ENCODE assay signal across 11 cellular contexts in the genomic region with DNA sequence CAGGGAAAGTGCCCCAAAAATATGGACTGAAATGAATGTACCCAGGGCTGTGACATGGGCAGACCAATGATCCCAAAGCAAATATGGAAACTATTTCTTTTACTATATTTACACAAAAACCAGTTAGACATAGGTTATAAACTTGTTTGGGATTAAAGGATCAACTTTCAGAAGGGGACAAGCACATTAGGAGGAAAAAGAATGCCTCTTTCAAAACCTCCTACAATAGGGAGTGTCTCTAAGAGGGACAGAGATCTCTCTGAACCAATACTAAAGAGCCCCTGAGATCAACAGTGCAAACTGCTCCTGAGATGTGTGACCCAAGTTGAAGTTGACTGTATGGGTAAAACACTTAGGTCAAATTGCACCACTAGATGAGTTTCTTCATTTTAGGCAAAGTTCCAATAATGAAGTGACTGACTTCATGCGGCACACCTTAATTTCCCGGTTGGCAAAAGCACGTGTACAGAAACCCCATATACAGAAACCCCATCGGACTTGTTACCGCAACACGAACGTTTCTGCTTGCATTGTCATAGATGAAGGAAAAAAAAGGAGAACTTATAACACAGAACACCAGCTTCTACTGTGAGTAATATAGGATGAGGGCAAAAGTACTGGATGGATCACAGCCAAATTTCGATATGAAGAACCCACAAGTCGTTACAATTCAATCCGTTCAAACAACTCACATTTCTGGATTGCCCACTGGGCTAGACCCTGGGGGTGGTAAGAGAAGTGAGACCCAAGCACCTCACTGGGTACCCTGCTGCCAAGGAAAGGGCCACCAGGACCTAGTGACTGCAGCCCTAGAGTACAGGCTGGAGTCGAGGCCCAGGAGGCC. TPM values are rescaled to one million over a fixed set of nuclear protein-coding genes. Genes with fewer than 3 reads are reported as not detected.
DNase-seq lines count a peak whose midpoint lies in the region; ATAC-seq and TF ChIP-seq lines count a peak whose summit lies in the region.
"Had no signal": no experiment of that assay in that cellular context is flagged by ENCODE, and none has a peak within 500 bp of the region (broad histone marks: within the 10 kb centered on the region; RNA-seq: fewer than 3 reads in every experiment).

No MANE protein-coding gene starts in this region.

- in situ Hi-C loops in gastrocnemius medialis (cut with MboI; ENCODE audit: low sequenced_read_pairs in 4 of 4): loop anchor here in 3 of 4 donors (5.0 to 25.0 kb wide), 3 partner anchors 102 to 332 kb away; no protein-coding TSS in a partner anchor

- H3K9me3 ChIP-seq in gastroesophageal sphincter (no peaks in the 10 kb centered on the region), gastrocnemius medialis (no peaks in the 10 kb centered on the region)
- H3K9me3 ChIP-seq: testis had no signal

- H3K27me3 ChIP-seq in gastroesophageal sphincter: no peaks in the 10 kb centered on the region
- H3K27me3 ChIP-seq in gastrocnemius medialis: no peaks in the 10 kb centered on the region
- H3K27me3 ChIP-seq: testis had no signal

- POLR2A ChIA-PET in RWPE1 (lab: Yijun Ruan, JAX; ENCODE audit: low non-redundant PET): interaction anchor here (0.9 kb wide), 1 partner anchor 104 kb away, joined by 3 read pairs; no protein-coding TSS in a partner anchor

- TF ChIP-seq CTCF in RWPE1 (conservative IDR thresholded peaks at IDR 0.05; ENCODE audit: low read depth): no peak
- no peak for TF ChIP-seq CTCF in gastroesophageal sphincter (IDR thresholded peaks at IDR 0.05)
- no peak for TF ChIP-seq CTCF in gastrocnemius medialis (IDR thresholded peaks at IDR 0.05 in 4 of 5, conservative IDR thresholded peaks at IDR 0.05 in 1 of 5)

- H3K36me3 ChIP-seq in gastroesophageal sphincter (no peaks in the 10 kb centered on the region), gastrocnemius medialis (peaks cover 0 to 3% of the 10 kb centered on the region in 2 donors)

- H3K4me1 ChIP-seq in gastroesophageal sphincter (peaks cover 5 to 90% (median 23%) of the 10 kb centered on the region in 3 donors), gastrocnemius medialis (peaks cover 24 to 30% of the 10 kb centered on the region in 2 donors)

- TF ChIP-seq POLR2A in gastroesophageal sphincter (IDR thresholded peaks at IDR 0.05): no peak
- TF ChIP-seq POLR2A in gastrocnemius medialis (IDR thresholded peaks at IDR 0.05): peak; percentile 70 to 78

- ATAC-seq in gastroesophageal sphincter: no peak
- ATAC-seq in gastrocnemius medialis: peak; percentile 39 to 49
- no peak for ATAC-seq in GM19328 (IDR thresholded peaks at IDR 0.05; ENCODE audit: unreplicated experiment)

- no peak for TF ChIP-seq EP300 in gastroesophageal sphincter (IDR thresholded peaks at IDR 0.05)

- CTCF ChIA-PET in RWPE1 (lab: Yijun Ruan, JAX): no interaction called here

- DNase-seq in Daoy (ENCODE audit: low read depth) (peak; percentile 30), RWPE1 (ENCODE audit: low spot score) (peak; percentile 42), gastrocnemius medialis (peak in 1 of 2 donors; percentile 46), anterior cingulate cortex (lab: John Stamatoyannopoulos, UW) (no peak), HuH-7 (ENCODE audit: low spot score) (no peak)
- DNase-seq in stimulated activated CD4-positive, alpha-beta T cell treated with anti-CD3 and anti-CD28 coated beads, Interleukin-4, amount 100 ng/mL, for 1 hour: no peak
- DNase-seq: NCI-H2081; stimulated activated CD4-positive, alpha-beta T cell treated with anti-CD3 and anti-CD28 coated beads, Interleukin-4, amount 100 ng/mL, for 4 hours; testis had no signal

- H3K27ac ChIP-seq in RWPE1 (peak overlapping the region; percentile 76), gastroesophageal sphincter (peak overlapping the region; percentile 76 to 93 (median 82)), gastrocnemius medialis (peak overlapping the region; percentile 95 to 96 (median 96))

- 54 to 68% methylated on average over 3 to 11 of the region's 11 CpGs for WGBS in gastroesophageal sphincter (ENCODE audit: low coverage in 1 of 2), 2 donors

- intact Hi-C loops in gastrocnemius medialis (cut with DNase I; ENCODE audit: low total_unique reads): loop anchor here (2.0 kb wide), 1 partner anchor 40 kb away; no protein-coding TSS in a partner anchor

- H3K4me3 ChIP-seq in gastroesophageal sphincter (peak overlapping the region; percentile 14 to 45), gastrocnemius medialis (peak overlapping the region; percentile 52 to 73 (median 63))
- H3K4me3 ChIP-seq: testis had no signal

RNA-seq across cellular contexts. Expression of gene SVIL, which starts 4.3 kb away (rescaled TPM):
- total RNA-seq in Daoy (2014; rRNA removed; shearing (Covaris generic)): 15.3 and 22.9 TPM in 2 replicates
- total RNA-seq in gastroesophageal sphincter: 1,000 to 10,000 TPM in 2 of 4 donors, 100 to 1,000 TPM in 2; 585 to 1,262 (median 942) TPM
- total RNA-seq in gastrocnemius medialis: 1,000 to 10,000 TPM; 1,040 to 1,354 (median 1,121) TPM

Comparison
In these comparisons a context has a peak if more than half of its experiments do, and no peak if none do; other contexts are left out.
1. DNase-seq: peak in Daoy (single experiment) and RWPE1 (single experiment); none in stimulated activated CD4-positive, alpha-beta T cell treated with anti-CD3 and anti-CD28 coated beads, Interleukin-4, amount 100 ng/mL, for 1 hour (single experiment), anterior cingulate cortex (0 of 58) and HuH-7 (single experiment).
2. ATAC-seq: peak in gastrocnemius medialis (2 of 2); none in gastroesophageal sphincter (single experiment) and GM19328 (single experiment).
3. POLR2A ChIP-seq: peak in gastrocnemius medialis (2 of 2); none in gastroesophageal sphincter (0 of 2).
4. RNA of gene SVIL, which starts 4.3 kb away (total RNA-seq): 585 to 1,262 TPM in gastroesophageal sphincter and 1,040 to 1,354 TPM in gastrocnemius medialis; 15.3 to 22.9 TPM in Daoy; every median in the first group is over 10 times any median in the second.
5. Peak in every context shown above with its lines, with median percentiles within 50 percentile points of each other: H3K27ac ChIP-seq.